In the genomic region with DNA sequence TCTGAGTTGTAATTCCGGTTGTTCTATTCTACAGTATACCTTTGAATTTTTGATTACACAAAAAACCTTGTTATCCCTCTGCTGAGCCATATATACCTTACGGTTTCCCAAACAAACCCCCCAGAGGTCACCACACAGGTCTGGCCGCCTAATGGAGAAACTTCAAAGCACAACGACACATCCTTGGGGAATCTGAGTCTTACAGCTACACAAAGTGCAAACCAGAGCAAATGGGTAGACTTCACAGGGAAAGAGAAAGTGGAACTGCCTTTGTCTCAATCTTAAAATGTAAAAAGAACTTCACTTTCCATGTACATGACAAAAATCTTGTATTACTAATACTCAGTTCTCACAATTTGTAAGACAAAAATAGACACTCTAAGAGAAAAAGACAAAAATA, we compare ENCODE assay signal across 8 cellular contexts. TPM values are rescaled to one million over a fixed set of nuclear protein-coding genes. Genes with fewer than 3 reads are reported as not detected.
DNase-seq lines count a peak whose midpoint lies in the region; ATAC-seq, FAIRE-seq and TF ChIP-seq lines count a peak whose summit lies in the region.
"Had no signal": no experiment of that assay in that cellular context is flagged by ENCODE, and none has a peak within 500 bp of the region (broad histone marks: within the 10 kb centered on the region; RNA-seq: fewer than 3 reads in every experiment).

No MANE protein-coding gene starts in this region.

- DNase-seq in GM18507 (ENCODE audit: extremely low spot score, insufficient read length, low read depth) (no peak), glutamatergic neuron (no peak), ecto neural progenitor cell (ENCODE audit: low spot score) (no peak)
- no peak for DNase-seq in activated CD4-positive, alpha-beta memory T cell treated with anti-CD3 and anti-CD28 coated beads, Interleukin-2, amount 10 ng/mL, durations not matched to agents 7 days and 5 days
- no peak for DNase-seq in stimulated activated CD4-positive, alpha-beta T cell treated with anti-CD3 and anti-CD28 coated beads, Interleukin-2, amount 100 ng/mL, for 24 hours
- DNase-seq: KBM-7 had no signal

- FAIRE-seq in GM18507 (lab: Jason Lieb, UNC) = peak; percentile 67

- POLR2A ChIA-PET in activated CD4-positive, alpha-beta memory T cell treated with anti-CD3 and anti-CD28 coated beads, Interleukin-2, amount 10 ng/mL, durations not matched to agents 7 days and 5 days (lab: Charles Lee) = interaction anchor here (1.1 to 4.5 kb wide), 2 partner anchors 59 to 64 kb away, joined by 4 to 70 read pairs; partner anchors contain the start of gene C16orf95

- H3K4me1 Mint-ChIP-seq in activated CD4-positive, alpha-beta memory T cell treated with anti-CD3 and anti-CD28 coated beads, Interleukin-2, amount 10 ng/mL, durations not matched to agents 7 days and 5 days = peaks cover 48% of the 10 kb centered on the region
- H3K4me1 Mint-ChIP-seq in glutamatergic neuron (ENCODE audit: low read depth, unreplicated experiment) = peaks cover 22% of the 10 kb centered on the region
- H3K4me1 Mint-ChIP-seq in stimulated activated memory B cell treated with anti-CD40 and anti-IgM and Interleukin-4, amounts not matched to agents 10 μg/mL and 1 μg/mL and 100 μg/mL, for 72 hours = peaks cover 71% of the 10 kb centered on the region

- ATAC-seq in stimulated activated memory B cell treated with anti-CD40 and anti-IgM and Interleukin-4, amounts not matched to agents 10 μg/mL and 1 μg/mL and 100 μg/mL, for 72 hours = no peak
- ATAC-seq in HG03025 (IDR thresholded peaks at IDR 0.05; ENCODE audit: low FRiP score, unreplicated experiment) = no peak

- no peaks in the 10 kb centered on the region for H3K9me3 Mint-ChIP-seq in activated CD4-positive, alpha-beta memory T cell treated with anti-CD3 and anti-CD28 coated beads, Interleukin-2, amount 10 ng/mL, durations not matched to agents 7 days and 5 days
- H3K9me3 Mint-ChIP-seq in glutamatergic neuron (ENCODE audit: unreplicated experiment) = peaks cover 13% of the 10 kb centered on the region
- no peaks in the 10 kb centered on the region for H3K9me3 Mint-ChIP-seq in stimulated activated memory B cell treated with anti-CD40 and anti-IgM and Interleukin-4, amounts not matched to agents 10 μg/mL and 1 μg/mL and 100 μg/mL, for 72 hours

- peak overlapping the region; percentile 87 for H3K27ac Mint-ChIP-seq in activated CD4-positive, alpha-beta memory T cell treated with anti-CD3 and anti-CD28 coated beads, Interleukin-2, amount 10 ng/mL, durations not matched to agents 7 days and 5 days
- H3K27ac Mint-ChIP-seq in glutamatergic neuron (ENCODE audit: unreplicated experiment) = peak overlapping the region; percentile 83
- peak overlapping the region; percentile 99 for H3K27ac Mint-ChIP-seq in stimulated activated memory B cell treated with anti-CD40 and anti-IgM and Interleukin-4, amounts not matched to agents 10 μg/mL and 1 μg/mL and 100 μg/mL, for 72 hours

- H3K36me3 Mint-ChIP-seq in activated CD4-positive, alpha-beta memory T cell treated with anti-CD3 and anti-CD28 coated beads, Interleukin-2, amount 10 ng/mL, durations not matched to agents 7 days and 5 days (ENCODE audit: low read depth) = peaks cover 15% of the 10 kb centered on the region
- H3K36me3 Mint-ChIP-seq in glutamatergic neuron (ENCODE audit: unreplicated experiment) = no peaks in the 10 kb centered on the region
- H3K36me3 Mint-ChIP-seq in stimulated activated memory B cell treated with anti-CD40 and anti-IgM and Interleukin-4, amounts not matched to agents 10 μg/mL and 1 μg/mL and 100 μg/mL, for 72 hours = peaks cover 8% of the 10 kb centered on the region

- CTCF ChIA-PET in activated CD4-positive, alpha-beta memory T cell treated with anti-CD3 and anti-CD28 coated beads, Interleukin-2, amount 10 ng/mL, durations not matched to agents 7 days and 5 days (lab: Charles Lee) = interaction anchor here (5.1 kb wide), 1 partner anchor 13 kb away, joined by 49 read pairs; no protein-coding TSS in a partner anchor

- H3K27me3 Mint-ChIP-seq in activated CD4-positive, alpha-beta memory T cell treated with anti-CD3 and anti-CD28 coated beads, Interleukin-2, amount 10 ng/mL, durations not matched to agents 7 days and 5 days = no peaks in the 10 kb centered on the region
- peaks cover 7% of the 10 kb centered on the region for H3K27me3 Mint-ChIP-seq in glutamatergic neuron (ENCODE audit: unreplicated experiment)
- no peaks in the 10 kb centered on the region for H3K27me3 Mint-ChIP-seq in stimulated activated memory B cell treated with anti-CD40 and anti-IgM and Interleukin-4, amounts not matched to agents 10 μg/mL and 1 μg/mL and 100 μg/mL, for 72 hours

- peak overlapping the region; percentile 74 for H3K4me3 Mint-ChIP-seq in activated CD4-positive, alpha-beta memory T cell treated with anti-CD3 and anti-CD28 coated beads, Interleukin-2, amount 10 ng/mL, durations not matched to agents 7 days and 5 days
- H3K4me3 Mint-ChIP-seq in glutamatergic neuron (ENCODE audit: unreplicated experiment) = peak overlapping the region; percentile 87
- peak overlapping the region; percentile 48 for H3K4me3 Mint-ChIP-seq in stimulated activated memory B cell treated with anti-CD40 and anti-IgM and Interleukin-4, amounts not matched to agents 10 μg/mL and 1 μg/mL and 100 μg/mL, for 72 hours

- no peak for TF ChIP-seq CTCF in glutamatergic neuron (IDR thresholded peaks at IDR 0.05; ENCODE audit: partially characterized antibody, unreplicated experiment)

RNA-seq across cellular contexts. Expression of gene FBXO31, which starts 2.7 kb away (rescaled TPM):
- total RNA-seq in activated CD4-positive, alpha-beta memory T cell treated with anti-CD3 and anti-CD28 coated beads, Interleukin-2, amount 10 ng/mL, durations not matched to agents 7 days and 5 days = 10 to 100 TPM; 28.8 to 29.0 TPM
- 66.7 TPM for total RNA-seq in glutamatergic neuron (ENCODE audit: unreplicated experiment)

RNA-seq across cellular contexts. Expression of gene MAP1LC3B, which starts 11.3 kb away (rescaled TPM):
- total RNA-seq in activated CD4-positive, alpha-beta memory T cell treated with anti-CD3 and anti-CD28 coated beads, Interleukin-2, amount 10 ng/mL, durations not matched to agents 7 days and 5 days = 10 to 100 TPM; 77.1 to 78.2 TPM
- 297 TPM for total RNA-seq in glutamatergic neuron (ENCODE audit: unreplicated experiment)
